In genomic region chr13:103303078-103303651, GRCh38 we compare ENCODE assay signal across 1 cellular context.
TF ChIP-seq lines count a peak whose summit lies in the region.

No MANE protein-coding gene starts in this region.

TF ChIP-seq in GM12878, 131 proteins besides CTCF, POLR2A, EP300 and RAD21 (continued from another document):
- TF ChIP-seq, protein P1, sequence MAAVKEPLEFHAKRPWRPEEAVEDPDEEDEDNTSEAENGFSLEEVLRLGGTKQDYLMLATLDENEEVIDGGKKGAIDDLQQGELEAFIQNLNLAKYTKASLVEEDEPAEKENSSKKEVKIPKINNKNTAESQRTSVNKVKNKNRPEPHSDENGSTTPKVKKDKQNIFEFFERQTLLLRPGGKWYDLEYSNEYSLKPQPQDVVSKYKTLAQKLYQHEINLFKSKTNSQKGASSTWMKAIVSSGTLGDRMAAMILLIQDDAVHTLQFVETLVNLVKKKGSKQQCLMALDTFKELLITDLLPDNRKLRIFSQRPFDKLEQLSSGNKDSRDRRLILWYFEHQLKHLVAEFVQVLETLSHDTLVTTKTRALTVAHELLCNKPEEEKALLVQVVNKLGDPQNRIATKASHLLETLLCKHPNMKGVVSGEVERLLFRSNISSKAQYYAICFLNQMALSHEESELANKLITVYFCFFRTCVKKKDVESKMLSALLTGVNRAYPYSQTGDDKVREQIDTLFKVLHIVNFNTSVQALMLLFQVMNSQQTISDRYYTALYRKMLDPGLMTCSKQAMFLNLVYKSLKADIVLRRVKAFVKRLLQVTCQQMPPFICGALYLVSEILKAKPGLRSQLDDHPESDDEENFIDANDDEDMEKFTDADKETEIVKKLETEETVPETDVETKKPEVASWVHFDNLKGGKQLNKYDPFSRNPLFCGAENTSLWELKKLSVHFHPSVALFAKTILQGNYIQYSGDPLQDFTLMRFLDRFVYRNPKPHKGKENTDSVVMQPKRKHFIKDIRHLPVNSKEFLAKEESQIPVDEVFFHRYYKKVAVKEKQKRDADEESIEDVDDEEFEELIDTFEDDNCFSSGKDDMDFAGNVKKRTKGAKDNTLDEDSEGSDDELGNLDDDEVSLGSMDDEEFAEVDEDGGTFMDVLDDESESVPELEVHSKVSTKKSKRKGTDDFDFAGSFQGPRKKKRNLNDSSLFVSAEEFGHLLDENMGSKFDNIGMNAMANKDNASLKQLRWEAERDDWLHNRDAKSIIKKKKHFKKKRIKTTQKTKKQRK (IDR thresholded peaks at IDR 0.05; ENCODE audit: low read depth, low read length), result no peak
- TF ChIP-seq EGR1 (IDR thresholded peaks at IDR 0.05; ENCODE audit: borderline replicate concordance in 1 of 2, low read depth in 2 of 2, low read length in 2 of 2) (no peak), RB1 (IDR thresholded peaks at IDR 0.05; ENCODE audit: borderline replicate concordance) (no peak), ZBTB33 (IDR thresholded peaks at IDR 0.05) (no peak), ATF2 (IDR thresholded peaks at IDR 0.05; ENCODE audit: low read length) (no peak), NR2C2 (IDR thresholded peaks at IDR 0.05; ENCODE audit: borderline replicate concordance, control insufficient read depth, insufficient read length, low read depth) (no peak), SRF (IDR thresholded peaks at IDR 0.05; ENCODE audit: low read depth in 2 of 2, low read length in 2 of 2) (no peak), TCF7 (IDR thresholded peaks at IDR 0.05; ENCODE audit: borderline replicate concordance) (no peak), NFIC (IDR thresholded peaks at IDR 0.05; ENCODE audit: low read depth, low read length) (no peak)
- TF ChIP-seq, protein P2, sequence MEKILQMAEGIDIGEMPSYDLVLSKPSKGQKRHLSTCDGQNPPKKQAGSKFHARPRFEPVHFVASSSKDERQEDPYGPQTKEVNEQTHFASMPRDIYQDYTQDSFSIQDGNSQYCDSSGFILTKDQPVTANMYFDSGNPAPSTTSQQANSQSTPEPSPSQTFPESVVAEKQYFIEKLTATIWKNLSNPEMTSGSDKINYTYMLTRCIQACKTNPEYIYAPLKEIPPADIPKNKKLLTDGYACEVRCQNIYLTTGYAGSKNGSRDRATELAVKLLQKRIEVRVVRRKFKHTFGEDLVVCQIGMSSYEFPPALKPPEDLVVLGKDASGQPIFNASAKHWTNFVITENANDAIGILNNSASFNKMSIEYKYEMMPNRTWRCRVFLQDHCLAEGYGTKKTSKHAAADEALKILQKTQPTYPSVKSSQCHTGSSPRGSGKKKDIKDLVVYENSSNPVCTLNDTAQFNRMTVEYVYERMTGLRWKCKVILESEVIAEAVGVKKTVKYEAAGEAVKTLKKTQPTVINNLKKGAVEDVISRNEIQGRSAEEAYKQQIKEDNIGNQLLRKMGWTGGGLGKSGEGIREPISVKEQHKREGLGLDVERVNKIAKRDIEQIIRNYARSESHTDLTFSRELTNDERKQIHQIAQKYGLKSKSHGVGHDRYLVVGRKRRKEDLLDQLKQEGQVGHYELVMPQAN (conservative IDR thresholded peaks at IDR 0.05), result no peak
